In the genomic region with DNA sequence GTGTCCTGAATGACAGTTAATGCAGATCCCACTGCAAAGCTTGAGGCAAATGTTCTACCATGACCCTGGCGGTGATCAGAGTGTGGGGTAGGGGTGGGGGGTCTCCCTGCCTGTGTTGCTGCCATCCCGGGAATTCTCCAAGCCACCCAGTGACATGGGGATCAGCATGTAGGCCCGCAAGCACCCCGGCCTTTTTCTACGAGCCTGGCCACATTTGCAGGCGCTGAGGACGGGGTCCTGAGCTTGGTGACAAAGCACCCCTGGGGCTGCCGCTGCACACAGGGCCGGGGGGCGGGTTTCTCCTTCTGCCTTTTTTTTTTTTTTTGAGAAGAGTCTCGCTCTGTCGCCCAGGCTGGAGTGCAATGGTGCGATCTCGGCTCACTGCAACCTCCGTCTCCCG, we compare ENCODE assay signal across 1 cellular context.
TF ChIP-seq lines count a peak whose summit lies in the region.

No MANE protein-coding gene starts in this region.

TF ChIP-seq in HepG2, 621 proteins besides CTCF, POLR2A, EP300 and RAD21:
- no peak for TF ChIP-seq ISX (CRISPR knock-in tag; conservative IDR thresholded peaks at IDR 0.05)
- TF ChIP-seq RBM22 (optimal IDR thresholded peaks at IDR 0.05; ENCODE audit: low read length) = peak; percentile 3
- no peak for TF ChIP-seq HBP1 (CRISPR knock-in tag; IDR thresholded peaks at IDR 0.05; ENCODE audit: low read depth)
- TF ChIP-seq, protein P1, sequence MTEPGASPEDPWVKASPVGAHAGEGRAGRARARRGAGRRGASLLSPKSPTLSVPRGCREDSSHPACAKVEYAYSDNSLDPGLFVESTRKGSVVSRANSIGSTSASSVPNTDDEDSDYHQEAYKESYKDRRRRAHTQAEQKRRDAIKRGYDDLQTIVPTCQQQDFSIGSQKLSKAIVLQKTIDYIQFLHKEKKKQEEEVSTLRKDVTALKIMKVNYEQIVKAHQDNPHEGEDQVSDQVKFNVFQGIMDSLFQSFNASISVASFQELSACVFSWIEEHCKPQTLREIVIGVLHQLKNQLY (CRISPR knock-in tag; IDR thresholded peaks at IDR 0.05) = no peak
